Comparison of ENCODE assay signal across 8 cellular contexts in genomic region chr3:38136807-38137614, GRCh38. TPM values are rescaled to one million over a fixed set of nuclear protein-coding genes. Genes with fewer than 3 reads are reported as not detected.
DNase-seq lines count a peak whose midpoint lies in the region; ATAC-seq and TF ChIP-seq lines count a peak whose summit lies in the region.

ACAA1 (minus strand) TSS chr3:38137127; CDS start chr3:38137035, 92 bp downstream.

- intact Hi-C loops in ascending aorta (cut with DNase I), result loop anchor here (1.0 to 10.0 kb wide), 5 partner anchors 28 to 1142 kb away; partner anchors contain the start of genes ACVR2B, EPM2AIP1, MLH1 and OXSR1
- intact Hi-C loops in uterus (cut with DNase I; ENCODE audit: low total_unique reads), result no loop called here

- H3K9me3 ChIP-seq in ascending aorta, result no peaks in the 10 kb centered on the region
- H3K9me3 ChIP-seq in right atrium auricular region, result no peaks in the 10 kb centered on the region
- H3K9me3 ChIP-seq in uterus, result no peaks in the 10 kb centered on the region

- peak within 1 kb of the TSS; percentile 97 for H3K27ac Mint-ChIP-seq in T-helper 2 cell treated with Interferon-gamma antibody and Interleukin-4, amounts not matched to agents 5 μg/mL and 100 μg/mL, for 36 hours

- H3K36me3 Mint-ChIP-seq in T-helper 2 cell treated with Interferon-gamma antibody and Interleukin-4, amounts not matched to agents 5 μg/mL and 100 μg/mL, for 36 hours (ENCODE audit: low read depth), result peaks cover 49% of the 10 kb centered on the region

- H3K27me3 ChIP-seq in ascending aorta (no peaks in the 10 kb centered on the region), right atrium auricular region (no peaks in the 10 kb centered on the region), uterus (no peaks in the 10 kb centered on the region)

- TF ChIP-seq POLR2A in uterus (IDR thresholded peaks at IDR 0.05), result peak; percentile 80 to 83

- peak within 1 kb of the TSS; percentile 91 for H3K4me3 Mint-ChIP-seq in T-helper 2 cell treated with Interferon-gamma antibody and Interleukin-4, amounts not matched to agents 5 μg/mL and 100 μg/mL, for 36 hours

- peaks cover 25 to 38% of the 10 kb centered on the region in 2 donors for H3K36me3 ChIP-seq in ascending aorta
- peaks cover 41% of the 10 kb centered on the region for H3K36me3 ChIP-seq in right atrium auricular region
- H3K36me3 ChIP-seq in uterus, result no peaks in the 10 kb centered on the region

- peaks cover 52% of the 10 kb centered on the region for H3K4me1 Mint-ChIP-seq in T-helper 2 cell treated with Interferon-gamma antibody and Interleukin-4, amounts not matched to agents 5 μg/mL and 100 μg/mL, for 36 hours (ENCODE audit: low read depth)

- H3K27ac ChIP-seq in ascending aorta (peak within 1 kb of the TSS; percentile 90 to 97), right atrium auricular region (peak within 1 kb of the TSS; percentile 91 to 96), uterus (peak within 1 kb of the TSS; percentile 89 to 92)

- ATAC-seq in GM18502 (IDR thresholded peaks at IDR 0.05; ENCODE audit: poor library complexity, unreplicated experiment) (peak; percentile 90), HG02970 (IDR thresholded peaks at IDR 0.05; ENCODE audit: low FRiP score, unreplicated experiment) (peak; percentile 89)

- H3K4me1 ChIP-seq in ascending aorta, result peaks cover 0 to 28% of the 10 kb centered on the region in 2 donors
- H3K4me1 ChIP-seq in right atrium auricular region, result peaks cover 0 to 50% of the 10 kb centered on the region in 2 donors
- H3K4me1 ChIP-seq in uterus, result no peaks in the 10 kb centered on the region

- DNase-seq in NCI-H1930 (lab: John Stamatoyannopoulos, UW) (peak; percentile 92 to 93), ascending aorta (ENCODE audit: low spot score in 2 of 2) (peak; percentile 99 to 100), right atrium auricular region (ENCODE audit: low spot score) (peak; percentile 100), pulmonary artery endothelial cell (ENCODE audit: low read depth, low spot score) (peak; percentile 98), uterus (peak; percentile 99 to 100)
- peak; percentile 97 for DNase-seq in T-helper 2 cell treated with Interferon-gamma antibody and Interleukin-4, amounts not matched to agents 5 μg/mL and 100 μg/mL, for 36 hours (ENCODE audit: low spot score)

- no peak for TF ChIP-seq CTCF in ascending aorta (IDR thresholded peaks at IDR 0.05)
- peak in 1 of 2 donors; percentile 11 for TF ChIP-seq CTCF in right atrium auricular region (IDR thresholded peaks at IDR 0.05)
- TF ChIP-seq CTCF in uterus (IDR thresholded peaks at IDR 0.05), result peak in 1 of 4 experiments; percentile 2

- peak within 1 kb of the TSS; percentile 87 to 98 for H3K4me3 ChIP-seq in ascending aorta
- peak within 1 kb of the TSS; percentile 98 to 99 for H3K4me3 ChIP-seq in right atrium auricular region
- peak within 1 kb of the TSS; percentile 46 to 78 for H3K4me3 ChIP-seq in uterus

- H3K27me3 Mint-ChIP-seq in T-helper 2 cell treated with Interferon-gamma antibody and Interleukin-4, amounts not matched to agents 5 μg/mL and 100 μg/mL, for 36 hours (ENCODE audit: low read depth), result no peaks in the 10 kb centered on the region

- no peaks in the 10 kb centered on the region for H3K9me3 Mint-ChIP-seq in T-helper 2 cell treated with Interferon-gamma antibody and Interleukin-4, amounts not matched to agents 5 μg/mL and 100 μg/mL, for 36 hours

RNA-seq across cellular contexts. Expression of gene ACAA1, which starts in this region (rescaled TPM):
- total RNA-seq in ascending aorta (52.6 TPM), right atrium auricular region (10 to 100 TPM; 50.9 to 74.0 TPM), pulmonary artery endothelial cell (51.5 and 52.7 TPM in 2 replicates), uterus (10 to 100 TPM; 22.3 to 54.1 (median 37.6) TPM)

Comparison
In these comparisons a context has a peak if more than half of its experiments do, and no peak if none do; other contexts are left out.
1. Peak in every context shown above with its lines: DNase-seq, ATAC-seq, H3K4me3 ChIP-seq and H3K27ac ChIP-seq.